In genomic region chr17:30222741-30223175, GRCh38 we compare ENCODE assay signal across 19 cellular contexts. TPM values are rescaled to one million over a fixed set of nuclear protein-coding genes. Genes with fewer than 3 reads are reported as not detected.
"Had no signal": no experiment of that assay in that cellular context is flagged by ENCODE, and none has a peak within 500 bp of the region (broad histone marks: within the 10 kb centered on the region; RNA-seq: fewer than 3 reads in every experiment).

No MANE protein-coding gene starts in this region.

- DNase-seq: activated CD4-positive, alpha-beta T cell treated with anti-CD3 and anti-CD28 coated beads for 1 hour; activated CD4-positive, alpha-beta T cell treated with anti-CD3 and anti-CD28 coated beads, Interleukin-2, amount 50 U/mL, for 4 hours; activated naive CD4-positive, alpha-beta T cell treated with anti-CD3 and anti-CD28 coated beads, Interleukin-2, amount 10 ng/mL, durations not matched to agents 7 days and 5 days; erythroblast; gastrocnemius medialis; heart left ventricle; left lung; mammary epithelial cell; naive thymus-derived CD8-positive, alpha-beta T cell; nucleus accumbens; posterior cingulate gyrus; stimulated activated naive CD8-positive, alpha-beta T cell treated with anti-CD3 and anti-CD28 coated beads, Interleukin-15, amount 100 ng/mL, for 72 hours; T-cell; T-helper 9 cell; testis; upper lobe of right lung had no signal

- ATAC-seq: activated T-helper 17 cell treated with anti-CD3 and anti-CD28 coated beads, Interleukin-2, amount 50 U/mL, for 72 hours; gastrocnemius medialis; heart left ventricle; left lung; naive thymus-derived CD8-positive, alpha-beta T cell; stimulated activated naive CD8-positive, alpha-beta T cell treated with anti-CD3 and anti-CD28 coated beads, Interleukin-15, amount 100 ng/mL, for 72 hours; T-cell; upper lobe of right lung had no signal

- H3K4me3 ChIP-seq: gastrocnemius medialis, heart left ventricle, left lung, smooth muscle cell, testis, upper lobe of right lung had no signal

- H3K4me1 ChIP-seq: gastrocnemius medialis, heart left ventricle, left lung, testis, upper lobe of right lung had no signal

- H3K27ac ChIP-seq: gastrocnemius medialis, heart left ventricle, left lung, testis, upper lobe of right lung had no signal

- H3K27ac Mint-ChIP-seq: activated naive CD4-positive, alpha-beta T cell treated with anti-CD3 and anti-CD28 coated beads, Interleukin-2, amount 10 ng/mL, durations not matched to agents 7 days and 5 days; activated T-helper 17 cell treated with anti-CD3 and anti-CD28 coated beads, Interleukin-2, amount 50 U/mL, for 72 hours; stimulated activated naive CD8-positive, alpha-beta T cell treated with anti-CD3 and anti-CD28 coated beads, Interleukin-15, amount 100 ng/mL, for 72 hours; T-cell had no signal

- H3K36me3 Mint-ChIP-seq: activated naive CD4-positive, alpha-beta T cell treated with anti-CD3 and anti-CD28 coated beads, Interleukin-2, amount 10 ng/mL, durations not matched to agents 7 days and 5 days; naive thymus-derived CD8-positive, alpha-beta T cell; T-cell had no signal

- H3K4me2 ChIP-seq: smooth muscle cell had no signal

- H3K4me1 Mint-ChIP-seq: activated naive CD4-positive, alpha-beta T cell treated with anti-CD3 and anti-CD28 coated beads, Interleukin-2, amount 10 ng/mL, durations not matched to agents 7 days and 5 days; activated T-helper 17 cell treated with anti-CD3 and anti-CD28 coated beads, Interleukin-2, amount 50 U/mL, for 72 hours; naive thymus-derived CD8-positive, alpha-beta T cell; stimulated activated naive CD8-positive, alpha-beta T cell treated with anti-CD3 and anti-CD28 coated beads, Interleukin-15, amount 100 ng/mL, for 72 hours; T-cell had no signal

- H3K36me3 ChIP-seq: gastrocnemius medialis, heart left ventricle, upper lobe of right lung had no signal

- H3K9me3 Mint-ChIP-seq: activated naive CD4-positive, alpha-beta T cell treated with anti-CD3 and anti-CD28 coated beads, Interleukin-2, amount 10 ng/mL, durations not matched to agents 7 days and 5 days; activated T-helper 17 cell treated with anti-CD3 and anti-CD28 coated beads, Interleukin-2, amount 50 U/mL, for 72 hours; naive thymus-derived CD8-positive, alpha-beta T cell; stimulated activated naive CD8-positive, alpha-beta T cell treated with anti-CD3 and anti-CD28 coated beads, Interleukin-15, amount 100 ng/mL, for 72 hours; T-cell had no signal

- H3K27me3 ChIP-seq: gastrocnemius medialis, left lung, testis, upper lobe of right lung had no signal

- H3K9me3 ChIP-seq: gastrocnemius medialis, heart left ventricle, left lung, testis, upper lobe of right lung had no signal

- H3K4me3 Mint-ChIP-seq: activated naive CD4-positive, alpha-beta T cell treated with anti-CD3 and anti-CD28 coated beads, Interleukin-2, amount 10 ng/mL, durations not matched to agents 7 days and 5 days; activated T-helper 17 cell treated with anti-CD3 and anti-CD28 coated beads, Interleukin-2, amount 50 U/mL, for 72 hours; naive thymus-derived CD8-positive, alpha-beta T cell; stimulated activated naive CD8-positive, alpha-beta T cell treated with anti-CD3 and anti-CD28 coated beads, Interleukin-15, amount 100 ng/mL, for 72 hours; T-cell had no signal

RNA-seq across cellular contexts. Expression of gene SLC6A4, which starts 12.7 kb away (rescaled TPM):
- total RNA-seq: activated T-helper 17 cell treated with anti-CD3 and anti-CD28 coated beads, Interleukin-2, amount 50 U/mL, for 72 hours; chondrocyte; mammary epithelial cell; naive thymus-derived CD8-positive, alpha-beta T cell had no signal
